In the genomic region with DNA sequence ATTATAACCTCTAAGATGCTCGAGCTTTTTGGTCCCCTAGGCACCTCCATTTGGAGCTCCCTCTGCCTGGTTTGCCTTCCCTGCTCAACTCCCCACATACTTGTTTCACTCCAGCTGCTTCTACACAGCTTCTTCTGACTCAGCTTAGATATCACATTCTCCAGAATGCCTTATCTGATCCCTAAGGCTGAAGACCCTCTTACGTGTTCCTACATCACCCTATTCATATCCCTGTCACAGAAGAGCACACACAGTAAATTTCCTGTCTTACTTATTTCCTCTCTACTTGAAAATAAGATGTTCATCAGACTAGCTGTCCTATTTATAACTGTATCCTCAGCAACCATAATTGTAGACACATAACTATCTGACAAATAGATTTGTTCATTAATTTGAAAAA, we compare ENCODE assay signal across 19 cellular contexts.
"Had no signal": no experiment of that assay in that cellular context is flagged by ENCODE, and none has a peak within 500 bp of the region (broad histone marks: within the 10 kb centered on the region; RNA-seq: fewer than 3 reads in every experiment).

No MANE protein-coding gene starts in this region.

- H3K9me3 ChIP-seq: gastrocnemius medialis, lower lobe of right lung, mucosa of descending colon, right atrium auricular region, testis, tibial nerve had no signal

- H3K27me3 ChIP-seq: gastrocnemius medialis, neural progenitor cell, right atrium auricular region, testis, tibial nerve had no signal

- H3K4me1 ChIP-seq: gastrocnemius medialis, lower lobe of right lung, parathyroid adenoma, testis, tibial nerve had no signal

- H3K36me3 ChIP-seq: gastrocnemius medialis, lower lobe of right lung, neural progenitor cell, right atrium auricular region, tibial nerve had no signal

- H3K79me2 ChIP-seq: parathyroid adenoma had no signal

- DNase-seq: effector memory CD8-positive, alpha-beta T cell; foreskin fibroblast; gastrocnemius medialis; head of caudate nucleus; left ventricle myocardium superior; lower lobe of right lung; mucosa of descending colon; naive B cell; stimulated activated CD4-positive, alpha-beta T cell treated with anti-CD3 and anti-CD28 coated beads, Interleukin-2, amount 100 ng/mL, for 24 hours; stimulated activated CD4-positive, alpha-beta T cell treated with anti-CD3 and anti-CD28 coated beads, Interleukin-4, amount 100 ng/mL, for 24 hours; stimulated activated naive CD8-positive, alpha-beta T cell treated with anti-CD3 and anti-CD28 coated beads, Interleukin-15, Interleukin-2, amounts not matched to agents 100 U/mL and 50 U/mL, for 24 hours; substantia nigra; testis had no signal

- H3K4me3 ChIP-seq: coronary artery, gastrocnemius medialis, lower lobe of right lung, mucosa of descending colon, neural progenitor cell, right atrium auricular region, testis, tibial nerve had no signal

- H2AFZ ChIP-seq: neural progenitor cell, parathyroid adenoma had no signal

- FAIRE-seq: endometrium had no signal

- H3K9ac ChIP-seq: neural progenitor cell, parathyroid adenoma had no signal

- H3K4me2 ChIP-seq: neural progenitor cell had no signal

- H3K27ac ChIP-seq: coronary artery, gastrocnemius medialis, neural progenitor cell, parathyroid adenoma, testis, tibial nerve had no signal
